32 cellular contexts compared by ENCODE assay signal in the genomic region with DNA sequence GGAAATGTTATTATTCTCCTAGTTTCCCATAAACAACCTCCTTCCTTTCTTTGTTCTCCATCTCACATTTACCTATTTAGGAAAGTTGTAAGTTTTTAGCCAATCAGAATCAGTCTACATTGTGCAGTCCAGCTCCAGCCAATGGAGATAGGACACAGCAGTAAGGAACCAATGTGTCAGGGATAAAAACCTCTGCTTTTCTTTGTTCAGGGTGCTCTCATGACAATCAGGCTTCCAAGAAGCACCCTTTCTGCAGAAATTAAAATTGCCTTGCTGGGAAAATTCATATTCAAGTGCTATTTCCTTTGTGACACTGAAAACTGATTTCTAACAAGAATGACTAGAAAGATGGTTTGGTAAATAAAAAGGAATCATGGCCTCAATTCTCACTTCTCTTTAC. TPM values are rescaled to one million over a fixed set of nuclear protein-coding genes. Genes with fewer than 3 reads are reported as not detected.
DNase-seq lines count a peak whose midpoint lies in the region; ATAC-seq and TF ChIP-seq lines count a peak whose summit lies in the region.
"Had no signal": no experiment of that assay in that cellular context is flagged by ENCODE, and none has a peak within 500 bp of the region (broad histone marks: within the 10 kb centered on the region; RNA-seq: fewer than 3 reads in every experiment).

No MANE protein-coding gene starts in this region.

- H3K27me3 Mint-ChIP-seq in GM23338 (ENCODE audit: insufficient read depth, low read depth, poor library complexity): no peaks in the 10 kb centered on the region
- peaks cover 5% of the 10 kb centered on the region for H3K27me3 Mint-ChIP-seq in activated CD4-positive, alpha-beta T cell treated with anti-CD3 and anti-CD28 coated beads for 36 hours

- TF ChIP-seq CTCF in GM23338 (conservative IDR thresholded peaks at IDR 0.05; ENCODE audit: low read depth in 2 of 2): no peak
- no peak for TF ChIP-seq CTCF in mammary epithelial cell (conservative IDR thresholded peaks at IDR 0.05 in 1 of 2, IDR thresholded peaks at IDR 0.05 in 1 of 2; ENCODE audit: extremely low read depth in 1 of 2, insufficient read depth in 1 of 2, low read depth in 1 of 2, low read length in 2 of 2)
- no peak for TF ChIP-seq CTCF in ascending aorta (IDR thresholded peaks at IDR 0.05)
- no peak for TF ChIP-seq CTCF in tibial nerve (IDR thresholded peaks at IDR 0.05)

- H3K79me2 ChIP-seq in GM23338 (replicated peaks; ENCODE audit: insufficient read depth): no peaks in the 10 kb centered on the region
- H3K79me2 ChIP-seq in mammary epithelial cell (ENCODE audit: insufficient read depth, low read length): no peaks in the 10 kb centered on the region

- dilution Hi-C loops in mammary epithelial cell (cut with HindIII; ENCODE audit: low sequenced_read_pairs): no loop called here

- H3K4me1 ChIP-seq in GM23338 (ENCODE audit: insufficient read depth) (no peaks in the 10 kb centered on the region), mammary epithelial cell (ENCODE audit: insufficient read depth, low read length) (no peaks in the 10 kb centered on the region), ascending aorta (no peaks in the 10 kb centered on the region), tibial nerve (no peaks in the 10 kb centered on the region)
- H3K4me1 ChIP-seq: left ventricle myocardium inferior, upper lobe of right lung had no signal

- no peak for ATAC-seq in GM23338
- ATAC-seq in activated CD4-positive, alpha-beta T cell treated with anti-CD3 and anti-CD28 coated beads for 36 hours: no peak
- ATAC-seq: activated CD4-positive, CD25-positive, alpha-beta regulatory T cell treated with anti-CD3 and anti-CD28 coated beads, Interleukin-2, amount 50 U/mL, for 24 hours; natural killer cell; stimulated activated effector memory CD8-positive, alpha-beta T cell treated with anti-CD3 and anti-CD28 coated beads, Interleukin-12 subunit alpha, Interleukin-12 subunit beta, amount 100 ng/mL, for 72 hours; upper lobe of right lung had no signal

- H3K4me2 ChIP-seq in GM23338 (no peak overlapping the region), mammary epithelial cell (ENCODE audit: insufficient read depth, low read depth, low read length) (no peak overlapping the region)

- H3K9ac ChIP-seq in mammary epithelial cell (ENCODE audit: insufficient read depth, low read length): no peak overlapping the region

- H3K9me2 ChIP-seq in GM23338 (ENCODE audit: insufficient read depth): no peaks in the 10 kb centered on the region

- H3K9me3 ChIP-seq in mammary epithelial cell (replicated peaks; ENCODE audit: insufficient read depth, low read length) (peaks cover 26% of the 10 kb centered on the region), ascending aorta (peaks cover 23 to 31% of the 10 kb centered on the region in 2 donors), tibial nerve (peaks cover 0 to 37% (median 13%) of the 10 kb centered on the region in 4 donors)

- no peak overlapping the region for H3K4me3 Mint-ChIP-seq in GM23338
- H3K4me3 Mint-ChIP-seq in activated CD4-positive, alpha-beta T cell treated with anti-CD3 and anti-CD28 coated beads for 36 hours: no peak overlapping the region
- H3K4me3 Mint-ChIP-seq: activated CD4-positive, alpha-beta memory T cell treated with anti-CD3 and anti-CD28 coated beads for 36 hours; activated naive CD4-positive, alpha-beta T cell treated with anti-CD3 and anti-CD28 coated beads, Interleukin-2, amount 50 U/mL, for 24 hours; H9; natural killer cell; stimulated activated effector memory CD8-positive, alpha-beta T cell treated with anti-CD3 and anti-CD28 coated beads, Interleukin-12 subunit alpha, Interleukin-12 subunit beta, amount 100 ng/mL, for 72 hours had no signal

- peak; percentile 27 for DNase-seq in GM23338 (ENCODE audit: low spot score)
- peak; percentile 16 for DNase-seq in MV-4-11 (lab: John Stamatoyannopoulos, UW)
- peak; percentile 14 for DNase-seq in mammary epithelial cell
- peak; percentile 11 to 35 for DNase-seq in lung microvascular endothelial cell (ENCODE audit: low read depth in 2 of 2)
- no peak for DNase-seq in NCI-H1417 treated with DMSO at 0.1 percent for 48 hours (lab: John Stamatoyannopoulos, UW)
- DNase-seq in ascending aorta (ENCODE audit: low spot score in 2 of 2): no peak
- no peak for DNase-seq in activated CD4-positive, alpha-beta T cell treated with anti-CD3 and anti-CD28 coated beads for 36 hours
- no peak for DNase-seq in tibial nerve (ENCODE audit: low spot score in 2 of 2)
- DNase-seq: activated CD4-positive, alpha-beta memory T cell treated with anti-CD3 and anti-CD28 coated beads for 36 hours; activated CD8-positive, alpha-beta memory T cell treated with anti-CD3 and anti-CD28 coated beads, Interleukin-2, amount 50 U/mL, for 48 hours; anterior cingulate cortex; central memory CD4-positive, alpha-beta T cell; DMS153; H9; islet precursor cell; left ventricle myocardium inferior; midbrain; natural killer cell; NCI-H1092 treated with DMSO at 0.1 percent for 48 hours; substantia nigra; upper lobe of right lung had no signal

- peaks cover 16% of the 10 kb centered on the region for H3K36me3 Mint-ChIP-seq in GM23338 (ENCODE audit: low read depth)
- H3K36me3 Mint-ChIP-seq in activated CD4-positive, alpha-beta T cell treated with anti-CD3 and anti-CD28 coated beads for 36 hours (ENCODE audit: low read depth): no peaks in the 10 kb centered on the region
- H3K36me3 Mint-ChIP-seq: stimulated activated effector memory CD8-positive, alpha-beta T cell treated with anti-CD3 and anti-CD28 coated beads, Interleukin-12 subunit alpha, Interleukin-12 subunit beta, amount 100 ng/mL, for 72 hours had no signal

- CTCF ChIA-PET in mammary epithelial cell (lab: Charles Lee; ENCODE audit: low non-redundant PET): no interaction called here
- CTCF ChIA-PET in activated CD4-positive, alpha-beta T cell treated with anti-CD3 and anti-CD28 coated beads for 36 hours (lab: Charles Lee): interaction anchor here (0.9 to 1.7 kb wide), 4 partner anchors 8 to 51 kb away, joined by 3 to 5 read pairs (median 3); no protein-coding TSS in a partner anchor

- no peaks in the 10 kb centered on the region for H3F3A ChIP-seq in GM23338 (replicated peaks; ENCODE audit: low read depth)

- H3K9me3 Mint-ChIP-seq in GM23338: peaks cover 42% of the 10 kb centered on the region
- peaks cover 26% of the 10 kb centered on the region for H3K9me3 Mint-ChIP-seq in activated CD4-positive, alpha-beta T cell treated with anti-CD3 and anti-CD28 coated beads for 36 hours (ENCODE audit: low read depth)

- H3K4me1 Mint-ChIP-seq in GM23338: no peaks in the 10 kb centered on the region
- no peaks in the 10 kb centered on the region for H3K4me1 Mint-ChIP-seq in activated CD4-positive, alpha-beta T cell treated with anti-CD3 and anti-CD28 coated beads for 36 hours
- H3K4me1 Mint-ChIP-seq: activated naive CD4-positive, alpha-beta T cell treated with anti-CD3 and anti-CD28 coated beads, Interleukin-2, amount 50 U/mL, for 24 hours; H9; natural killer cell; stimulated activated effector memory CD8-positive, alpha-beta T cell treated with anti-CD3 and anti-CD28 coated beads, Interleukin-12 subunit alpha, Interleukin-12 subunit beta, amount 100 ng/mL, for 72 hours had no signal

- no peak for TF ChIP-seq EP300 in tibial nerve (IDR thresholded peaks at IDR 0.05)

- no peaks in the 10 kb centered on the region; the same call in 1 of the 2 replicates for H3K36me3 ChIP-seq in GM23338 (ENCODE audit: insufficient read depth)
- no peaks in the 10 kb centered on the region for H3K36me3 ChIP-seq in mammary epithelial cell (ENCODE audit: insufficient read depth, low read length)
- H3K36me3 ChIP-seq in ascending aorta: no peaks in the 10 kb centered on the region
- no peaks in the 10 kb centered on the region for H3K36me3 ChIP-seq in tibial nerve
- H3K36me3 ChIP-seq: left ventricle myocardium inferior, upper lobe of right lung had no signal

- no peak for TF ChIP-seq POLR2A in tibial nerve (IDR thresholded peaks at IDR 0.05)

- H3K27me3 ChIP-seq in GM23338 (ENCODE audit: insufficient read depth) (no peaks in the 10 kb centered on the region), mammary epithelial cell (ENCODE audit: insufficient read depth, low read length) (no peaks in the 10 kb centered on the region), ascending aorta (no peaks in the 10 kb centered on the region), tibial nerve (no peaks in the 10 kb centered on the region)
- H3K27me3 ChIP-seq: upper lobe of right lung had no signal

- POLR2A ChIA-PET in activated CD4-positive, alpha-beta T cell treated with anti-CD3 and anti-CD28 coated beads for 36 hours (lab: Charles Lee): no interaction called here

- in situ Hi-C loops in mammary epithelial cell (cut with MboI; ENCODE audit: low sequenced_read_pairs in 2 of 2): no loop called here

- intact Hi-C loops in mammary epithelial cell (cut with micrococcal nuclease) (no loop called here), ascending aorta (cut with DNase I) (no loop called here)
- intact Hi-C loops in activated CD4-positive, alpha-beta T cell treated with anti-CD3 and anti-CD28 coated beads for 36 hours (cut with DNase I, micrococcal nuclease): no loop called here

- H2AFZ ChIP-seq in GM23338 (no peak overlapping the region), mammary epithelial cell (ENCODE audit: low read depth, low read length) (no peak overlapping the region)

- no TSS peak for BruUV-seq in mammary epithelial cell (replicated peaks; lab: Mats Ljungman, UMichigan)

- H3K27ac ChIP-seq in GM23338 (ENCODE audit: low read depth): no peak overlapping the region
- no peak overlapping the region for H3K27ac ChIP-seq in mammary epithelial cell (ENCODE audit: insufficient read depth, low read depth, low read length)
- no peak overlapping the region for H3K27ac ChIP-seq in ascending aorta
- no peak overlapping the region for H3K27ac ChIP-seq in tibial nerve
- H3K27ac ChIP-seq: left ventricle myocardium inferior, SK-N-MC, upper lobe of right lung had no signal

- H3K4me3 ChIP-seq in GM23338 (no peak overlapping the region), mammary epithelial cell (replicated peaks in 1 of 3; ENCODE audit: insufficient read depth in 1 of 3, low read depth in 2 of 3, low read length in 3 of 3) (no peak overlapping the region), ascending aorta (no peak overlapping the region), tibial nerve (no peak overlapping the region)
- H3K4me3 ChIP-seq: left ventricle myocardium inferior, SK-N-MC, upper lobe of right lung had no signal

- H3K27ac Mint-ChIP-seq in GM23338: no peak overlapping the region
- H3K27ac Mint-ChIP-seq in activated CD4-positive, alpha-beta T cell treated with anti-CD3 and anti-CD28 coated beads for 36 hours: no peak overlapping the region
- H3K27ac Mint-ChIP-seq: activated CD4-positive, alpha-beta memory T cell treated with anti-CD3 and anti-CD28 coated beads for 36 hours; activated naive CD4-positive, alpha-beta T cell treated with anti-CD3 and anti-CD28 coated beads, Interleukin-2, amount 50 U/mL, for 24 hours; H9; natural killer cell; stimulated activated effector memory CD8-positive, alpha-beta T cell treated with anti-CD3 and anti-CD28 coated beads, Interleukin-12 subunit alpha, Interleukin-12 subunit beta, amount 100 ng/mL, for 72 hours had no signal

- H4K20me1 ChIP-seq in GM23338 (replicated peaks; ENCODE audit: insufficient read depth) (no peaks in the 10 kb centered on the region), mammary epithelial cell (ENCODE audit: insufficient read depth, low read length) (no peaks in the 10 kb centered on the region)

RNA-seq across cellular contexts. Expression of a gene that starts 14.6 kb away (rescaled TPM):
- total RNA-seq in GM23338 (2014; rRNA removed; shearing (Covaris generic)): not detected in 2 replicates
- not detected in 2 replicates for polyA plus RNA-seq in GM23338 (2016; fragmentation: Nextera tagmentation; extraction: Ambion mirVana)
- total RNA-seq in mammary epithelial cell: not detected
- not detected for polyA plus RNA-seq in mammary epithelial cell
- polyA minus RNA-seq in mammary epithelial cell: not detected
- not detected in 2 replicates for total RNA-seq in lung microvascular endothelial cell
- not detected for total RNA-seq in ascending aorta
- not detected for total RNA-seq in activated CD4-positive, alpha-beta T cell treated with anti-CD3 and anti-CD28 coated beads for 36 hours
- not detected for total RNA-seq in tibial nerve
- total RNA-seq: activated CD4-positive, alpha-beta memory T cell treated with anti-CD3 and anti-CD28 coated beads for 36 hours; dermis microvascular lymphatic vessel endothelial cell; fibroblast of lung; glomerular endothelial cell; H9; HT1080; left ventricle myocardium inferior; natural killer cell; osteoblast; T-helper 1 cell treated with Interleukin-12 subunit alpha and Interleukin-12 subunit beta and Interleukin-4 antibody, amounts not matched to agents 30 ng/mL and 1 ng/mL, for 36 hours; upper lobe of right lung had no signal
- polyA plus RNA-seq: BJ, fibroblast of lung had no signal

RNA-seq across cellular contexts. Expression of a gene that starts 18.9 kb away (rescaled TPM):
- not detected in 2 replicates for total RNA-seq in GM23338 (2014; rRNA removed; shearing (Covaris generic))
- polyA plus RNA-seq in GM23338 (2016; fragmentation: Nextera tagmentation; extraction: Ambion mirVana) (not detected in 2 replicates), mammary epithelial cell (not detected)
- total RNA-seq in mammary epithelial cell (not detected), lung microvascular endothelial cell (not detected in 2 replicates), ascending aorta (not detected), tibial nerve (not detected)
- not detected for polyA minus RNA-seq in mammary epithelial cell
- not detected for total RNA-seq in activated CD4-positive, alpha-beta T cell treated with anti-CD3 and anti-CD28 coated beads for 36 hours
- total RNA-seq: activated CD4-positive, alpha-beta memory T cell treated with anti-CD3 and anti-CD28 coated beads for 36 hours; dermis microvascular lymphatic vessel endothelial cell; fibroblast of lung; glomerular endothelial cell; H9; HT1080; natural killer cell; osteoblast; T-helper 1 cell treated with Interleukin-12 subunit alpha and Interleukin-12 subunit beta and Interleukin-4 antibody, amounts not matched to agents 30 ng/mL and 1 ng/mL, for 36 hours; upper lobe of right lung had no signal
- polyA plus RNA-seq: BJ, fibroblast of lung had no signal

RNA-seq across cellular contexts. Expression of a gene that starts 33.1 kb away (rescaled TPM):
- not detected in 2 replicates for total RNA-seq in GM23338 (2014; rRNA removed; shearing (Covaris generic))
- polyA plus RNA-seq in GM23338 (2016; fragmentation: Nextera tagmentation; extraction: Ambion mirVana): not detected in 2 replicates
- total RNA-seq in mammary epithelial cell: not detected
- polyA plus RNA-seq in mammary epithelial cell: not detected
- not detected for polyA minus RNA-seq in mammary epithelial cell
- not detected in 2 replicates for total RNA-seq in lung microvascular endothelial cell
- total RNA-seq in ascending aorta: not detected
- not detected for total RNA-seq in activated CD4-positive, alpha-beta T cell treated with anti-CD3 and anti-CD28 coated beads for 36 hours
- total RNA-seq in tibial nerve: not detected
- total RNA-seq: activated CD4-positive, alpha-beta memory T cell treated with anti-CD3 and anti-CD28 coated beads for 36 hours; dermis microvascular lymphatic vessel endothelial cell; fibroblast of lung; glomerular endothelial cell; H9; HT1080; left ventricle myocardium inferior; natural killer cell; osteoblast; T-helper 1 cell treated with Interleukin-12 subunit alpha and Interleukin-12 subunit beta and Interleukin-4 antibody, amounts not matched to agents 30 ng/mL and 1 ng/mL, for 36 hours; upper lobe of right lung had no signal
- polyA plus RNA-seq: BJ, fibroblast of lung had no signal

RNA-seq across cellular contexts. Expression of a gene that starts 46.9 kb away (rescaled TPM):
- not detected in 2 replicates for total RNA-seq in GM23338 (2014; rRNA removed; shearing (Covaris generic))
- not detected in 2 replicates for polyA plus RNA-seq in GM23338 (2016; fragmentation: Nextera tagmentation; extraction: Ambion mirVana)
- not detected for total RNA-seq in mammary epithelial cell
- polyA plus RNA-seq in mammary epithelial cell: not detected
- not detected for polyA minus RNA-seq in mammary epithelial cell
- not detected in 2 replicates for total RNA-seq in lung microvascular endothelial cell
- not detected for total RNA-seq in ascending aorta
- total RNA-seq in activated CD4-positive, alpha-beta T cell treated with anti-CD3 and anti-CD28 coated beads for 36 hours: not detected
- not detected for total RNA-seq in tibial nerve
- total RNA-seq: activated CD4-positive, alpha-beta memory T cell treated with anti-CD3 and anti-CD28 coated beads for 36 hours; dermis microvascular lymphatic vessel endothelial cell; fibroblast of lung; glomerular endothelial cell; H9; HT1080; left ventricle myocardium inferior; natural killer cell; osteoblast; T-helper 1 cell treated with Interleukin-12 subunit alpha and Interleukin-12 subunit beta and Interleukin-4 antibody, amounts not matched to agents 30 ng/mL and 1 ng/mL, for 36 hours; upper lobe of right lung had no signal
- polyA plus RNA-seq: BJ, fibroblast of lung had no signal

Comparison
In these comparisons a context has a peak if more than half of its experiments do, and no peak if none do; other contexts are left out.
1. DNase-seq: peak in GM23338 (single experiment), MV-4-11 (single experiment), mammary epithelial cell (single experiment) and lung microvascular endothelial cell (2 of 2); none in NCI-H1417 treated with DMSO at 0.1 percent for 48 hours (single experiment), ascending aorta (0 of 2), activated CD4-positive, alpha-beta T cell treated with anti-CD3 and anti-CD28 coated beads for 36 hours (single experiment) and tibial nerve (0 of 2).